In the genomic region with DNA sequence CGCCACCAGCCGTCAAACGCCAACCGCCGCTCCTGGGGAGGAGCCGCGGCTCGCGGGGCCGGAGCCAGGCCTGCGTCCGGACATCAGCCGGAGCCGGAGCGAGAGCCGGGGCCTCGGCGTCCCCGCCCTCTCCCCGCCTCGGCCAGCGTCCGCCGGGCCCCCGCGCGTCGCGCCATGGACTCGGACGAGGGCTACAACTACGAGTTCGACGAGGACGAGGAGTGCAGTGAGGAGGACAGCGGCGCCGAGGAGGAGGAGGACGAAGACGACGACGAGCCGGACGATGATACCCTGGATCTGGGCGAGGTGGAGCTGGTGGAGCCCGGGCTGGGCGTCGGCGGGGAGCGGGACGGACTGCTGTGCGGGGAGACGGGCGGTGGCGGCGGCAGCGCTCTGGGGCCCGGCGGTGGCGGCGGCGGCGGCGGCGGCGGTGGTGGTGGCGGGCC, we compare ENCODE assay signal across 8 cellular contexts. TPM values are rescaled to one million over a fixed set of nuclear protein-coding genes. Genes with fewer than 3 reads are reported as not detected.
DNase-seq lines count a peak whose midpoint lies in the region; ATAC-seq and TF ChIP-seq lines count a peak whose summit lies in the region.

No MANE protein-coding gene starts in this region.

- ATAC-seq in GM18873 (IDR thresholded peaks at IDR 0.05; ENCODE audit: low FRiP score, unreplicated experiment) (peak; percentile 1), HG02884 (IDR thresholded peaks at IDR 0.05; ENCODE audit: unreplicated experiment) (peak; percentile 9)

- intact Hi-C loops in left ventricle myocardium inferior (cut with micrococcal nuclease): no loop called here

- no peaks in the 10 kb centered on the region for H3K9me3 ChIP-seq in left ventricle myocardium inferior (replicated peaks)

- H3K4me3 ChIP-seq in left ventricle myocardium inferior (peak overlapping the region; percentile 86), skeletal muscle cell (ENCODE audit: low read depth, low read length) (peak overlapping the region; percentile 79)

- no peaks in the 10 kb centered on the region for H3K27me3 ChIP-seq in left ventricle myocardium inferior (ENCODE audit: low read depth)

- TF ChIP-seq CTCF in left ventricle myocardium inferior (IDR thresholded peaks at IDR 0.05; ENCODE audit: borderline replicate concordance): no peak

- peak; percentile 77 for DNase-seq in activated CD8-positive, alpha-beta memory T cell treated with anti-CD3 and anti-CD28 coated beads, Interleukin-2, amount 50 U/mL, for 48 hours
- DNase-seq in left ventricle myocardium inferior: no peak
- DNase-seq in skeletal muscle cell (ENCODE audit: low read depth): no peak
- DNase-seq in AG20443 (ENCODE audit: low spot score): no peak
- DNase-seq in effector CD4-positive, alpha-beta T cell: no peak
- DNase-seq in SK-N-DZ (ENCODE audit: low spot score): no peak

- peak overlapping the region; percentile 97 for H3K27ac ChIP-seq in left ventricle myocardium inferior (replicated peaks)

- peaks cover 13% of the 10 kb centered on the region for H3K36me3 ChIP-seq in left ventricle myocardium inferior

- H3K4me1 ChIP-seq in left ventricle myocardium inferior: peaks cover 67% of the 10 kb centered on the region

RNA-seq across cellular contexts. Expression of a gene that starts 0.4 kb away (rescaled TPM):
- 179 TPM for total RNA-seq in left ventricle myocardium inferior
- 23.5 and 26.6 TPM in 2 replicates for polyA plus RNA-seq in SK-N-DZ (2014; cell fraction: cytosol; rRNA removed)
- polyA plus RNA-seq in SK-N-DZ (2014; cell fraction: nucleus; rRNA removed): 32.9 and 45.1 TPM in 2 replicates
